ENCODE assay signal across 21 cellular contexts in genomic region chr1:240100351-240100750, GRCh38. TPM values are rescaled to one million over a fixed set of nuclear protein-coding genes. Genes with fewer than 3 reads are reported as not detected.
DNase-seq lines count a peak whose midpoint lies in the region; ATAC-seq and TF ChIP-seq lines count a peak whose summit lies in the region.
"Had no signal": no experiment of that assay in that cellular context is flagged by ENCODE, and none has a peak within 500 bp of the region (broad histone marks: within the 10 kb centered on the region; RNA-seq: fewer than 3 reads in every experiment).

No MANE protein-coding gene starts in this region.

- no peak overlapping the region; the same call in 1 of the 2 replicates for H3K23ac ChIP-seq in IMR-90 (ENCODE audit: low read depth, low read length)

- H3K14ac ChIP-seq in IMR-90 (replicated peaks; ENCODE audit: low read depth, low read length): no peak overlapping the region

- TF ChIP-seq POLR2A in IMR-90 (IDR thresholded peaks at IDR 0.05; ENCODE audit: low read depth, low read length): no peak

- intact Hi-C loops in IMR-90 (cut with micrococcal nuclease): no loop called here

- H3K9me3 ChIP-seq in IMR-90 (ENCODE audit: control insufficient read depth, insufficient read depth, low read length) (no peaks in the 10 kb centered on the region), neural cell (ENCODE audit: low read length) (no peaks in the 10 kb centered on the region)
- H3K9me3 ChIP-seq: heart left ventricle, SJCRH30 had no signal

- H3K79me2 ChIP-seq in neural cell (replicated peaks; ENCODE audit: insufficient read depth, low read length): peaks cover 44% of the 10 kb centered on the region

- POLR2A ChIA-PET in AG04449 (lab: Yijun Ruan, JAX): no interaction called here
- POLR2A ChIA-PET in IMR-90 (lab: Charles Lee; ENCODE audit: unreplicated experiment): no interaction called here

- peak overlapping the region; percentile 38; the same call in 1 of the 2 replicates for H2BK120ac ChIP-seq in IMR-90 (ENCODE audit: low read depth, low read length)

- H3K4ac ChIP-seq in IMR-90 (ENCODE audit: low read depth, low read length): no peak overlapping the region

- H2BK15ac ChIP-seq in IMR-90 (ENCODE audit: low read depth, low read length): no peak overlapping the region

- no peak overlapping the region for H3K27ac ChIP-seq in IMR-90 (ENCODE audit: insufficient read depth, low read length)
- H3K27ac ChIP-seq in neural cell (ENCODE audit: low read length): no peak overlapping the region
- H3K27ac ChIP-seq: neural progenitor cell, SJCRH30 had no signal

- peaks cover 24 to 48% of the 10 kb centered on the region in 2 experiments for H3K79me1 ChIP-seq in IMR-90 (ENCODE audit: low read depth in 1 of 2, low read length in 2 of 2)

- no peak overlapping the region for H4K5ac ChIP-seq in IMR-90 (ENCODE audit: low read depth, low read length)

- no peak overlapping the region for H4K8ac ChIP-seq in IMR-90 (ENCODE audit: low read depth in 2 of 2, low read length in 2 of 2)

- H3K9me2 ChIP-seq in neural cell (ENCODE audit: insufficient read depth, low read length): no peaks in the 10 kb centered on the region

- H2BK20ac ChIP-seq in IMR-90 (ENCODE audit: low read depth, low read length): peak overlapping the region; percentile 52; the same call in 1 of the 2 replicates

- TF ChIP-seq CTCF in AG04449 (IDR thresholded peaks at IDR 0.05; ENCODE audit: insufficient read depth, low read length, missing control alignments) (no peak), IMR-90 (conservative IDR thresholded peaks at IDR 0.05; ENCODE audit: low read depth, low read length) (no peak), neural cell (IDR thresholded peaks at IDR 0.05; ENCODE audit: poor library complexity, severe bottlenecking) (no peak), GM20000 (IDR thresholded peaks at IDR 0.05; ENCODE audit: extremely low read depth, missing control alignments) (no peak)

- no peaks in the 10 kb centered on the region for H3F3A ChIP-seq in neural cell (ENCODE audit: insufficient read depth, low read length, poor library complexity, severe bottlenecking)

- TF ChIP-seq RAD21 in IMR-90 (IDR thresholded peaks at IDR 0.05; ENCODE audit: low read length) (no peak), neural cell (conservative IDR thresholded peaks at IDR 0.05) (no peak)

- no peak overlapping the region for H3K9ac ChIP-seq in IMR-90 (ENCODE audit: low read depth, low read length)
- H3K9ac ChIP-seq in neural cell (ENCODE audit: low read length): no peak overlapping the region
- H3K9ac ChIP-seq: neural progenitor cell had no signal

- ATAC-seq in IMR-90 (ENCODE audit: low read depth): peak; percentile 36
- ATAC-seq in HG03045 (IDR thresholded peaks at IDR 0.05; ENCODE audit: unreplicated experiment): no peak
- ATAC-seq: activated CD4-positive, alpha-beta T cell treated with anti-CD3 and anti-CD28 coated beads for 36 hours; esophagus mucosa; heart left ventricle had no signal

- H3K4me1 ChIP-seq in IMR-90 (ENCODE audit: control insufficient read depth, insufficient read depth, low read length): peaks cover 8% of the 10 kb centered on the region
- H3K4me1 ChIP-seq: heart left ventricle, neural progenitor cell, SJCRH30 had no signal

- no peak for TF ChIP-seq EP300 in neural cell (conservative IDR thresholded peaks at IDR 0.05; ENCODE audit: poor library complexity, severe bottlenecking)

- in situ Hi-C loops in IMR-90 (cut with MboI; ENCODE audit: low sequenced_read_pairs): no loop called here

- H3K36me3 ChIP-seq in IMR-90 (ENCODE audit: control insufficient read depth, insufficient read depth, low read length) (no peaks in the 10 kb centered on the region), neural cell (ENCODE audit: insufficient read depth, low read length) (no peaks in the 10 kb centered on the region)
- H3K36me3 ChIP-seq: heart left ventricle, neural progenitor cell, SJCRH30 had no signal

- H3K56ac ChIP-seq in IMR-90 (ENCODE audit: extremely low read depth, insufficient read depth, low read length): no peak overlapping the region

- H3K18ac ChIP-seq in IMR-90 (ENCODE audit: low read depth, low read length): no peak overlapping the region; the same call in 1 of the 2 replicates

- peak overlapping the region; percentile 77 for H2BK5ac ChIP-seq in IMR-90 (ENCODE audit: low read depth, low read length, poor library complexity, severe bottlenecking)

- WGBS in IMR-90 (ENCODE audit: extremely low coverage in 2 of 2, insufficient read length in 1 of 2), 2 experiments: no CpG with 5 or more reads among the region's 1 CpG

- H4K20me1 ChIP-seq in IMR-90 (ENCODE audit: insufficient read depth, low read length) (peaks cover 35% of the 10 kb centered on the region), neural cell (ENCODE audit: insufficient read depth) (no peaks in the 10 kb centered on the region)

- no peak overlapping the region for H2AK9ac ChIP-seq in IMR-90 (replicated peaks; ENCODE audit: low read depth, low read length, poor library complexity)

- H2AK5ac ChIP-seq in IMR-90 (ENCODE audit: low read depth, low read length): no peak overlapping the region

- peaks cover 10% of the 10 kb centered on the region for H3K9me1 ChIP-seq in IMR-90 (ENCODE audit: insufficient read depth, low read length)

- CTCF ChIA-PET in AG04449 (lab: Yijun Ruan, JAX) (interaction anchor here (1.2 to 3.9 kb wide), 4 partner anchors 49 to 73 kb away, joined by 3 to 23 read pairs (median 8); no protein-coding TSS in a partner anchor), IMR-90 (lab: Yijun Ruan, JAX) (interaction anchor here (0.7 to 0.8 kb wide), 2 partner anchors 47 to 88 kb away, joined by 3 read pairs; no protein-coding TSS in a partner anchor)

- H4K91ac ChIP-seq in IMR-90 (ENCODE audit: insufficient read depth, low read depth, low read length): no peak overlapping the region

- no peak overlapping the region for H3K4me3 ChIP-seq in AG04449 (ENCODE audit: low read depth, low read length)
- no peak overlapping the region for H3K4me3 ChIP-seq in IMR-90 (ENCODE audit: insufficient read depth, low read depth, low read length)
- peak overlapping the region; percentile 6 for H3K4me3 ChIP-seq in neural cell (ENCODE audit: low read length)
- H3K4me3 ChIP-seq: heart left ventricle, neural progenitor cell, SJCRH30 had no signal

- BruUV-seq in IMR-90 (replicated peaks; lab: Mats Ljungman, UMichigan): no TSS peak

- peak overlapping the region; percentile 88; the same call in 1 of the 2 replicates for H3K4me2 ChIP-seq in IMR-90 (ENCODE audit: low read depth, low read length)
- no peak overlapping the region for H3K4me2 ChIP-seq in neural cell (ENCODE audit: low read length)
- H3K4me2 ChIP-seq: neural progenitor cell had no signal

- dilution Hi-C loops in IMR-90 (cut with HindIII; ENCODE audit: low sequenced_read_pairs, unreplicated experiment): no loop called here

- peak; percentile 42 for DNase-seq in AG04449 (ENCODE audit: low read depth, low spot score)
- DNase-seq in IMR-90: peak; percentile 55
- DNase-seq in dedifferentiated amniotic fluid mesenchymal stem cell (ENCODE audit: extremely low spot score): peak; percentile 54
- no peak for DNase-seq in GM20000 (ENCODE audit: low spot score)
- DNase-seq in amygdala (lab: John Stamatoyannopoulos, UW): no peak
- no peak for DNase-seq in AML-193 (lab: John Stamatoyannopoulos, UW)
- DNase-seq: activated CD4-positive, alpha-beta T cell treated with anti-CD3 and anti-CD28 coated beads for 36 hours; activated effector memory CD4-positive, alpha-beta T cell treated with anti-CD3 and anti-CD28 coated beads, Interleukin-2, amount 50 U/mL, for 16 hours; aorta; COR-L47; cortex of kidney; heart left ventricle; islet precursor cell; NCI-H69; SJCRH30; T1000 had no signal

- H2AFZ ChIP-seq in IMR-90 (replicated peaks; ENCODE audit: low read length, poor library complexity) (no peak overlapping the region), neural cell (ENCODE audit: low read depth, low read length) (no peak overlapping the region)
- H2AFZ ChIP-seq: neural progenitor cell had no signal

- H3K27me3 ChIP-seq in IMR-90 (ENCODE audit: control insufficient read depth, insufficient read depth, low read length) (no peaks in the 10 kb centered on the region), neural cell (ENCODE audit: insufficient read depth, low read depth, low read length) (no peaks in the 10 kb centered on the region)
- H3K27me3 ChIP-seq: neural progenitor cell, SJCRH30 had no signal

TF ChIP-seq in IMR-90, 13 proteins besides CTCF, POLR2A, EP300 and RAD21 (continues in another document):
- TF ChIP-seq CEBPB (IDR thresholded peaks at IDR 0.05; ENCODE audit: low read depth, low read length) (no peak), USF2 (IDR thresholded peaks at IDR 0.05; ENCODE audit: low read depth, low read length) (no peak), BHLHE40 (IDR thresholded peaks at IDR 0.05; ENCODE audit: low read depth, low read length) (no peak)

TF ChIP-seq in neural cell, 6 proteins besides CTCF, POLR2A, EP300 and RAD21:
- TF ChIP-seq EZH2 (IDR thresholded peaks at IDR 0.05; ENCODE audit: borderline replicate concordance, insufficient read depth, low read length, poor library complexity, severe bottlenecking) (no peak), SMC3 (conservative IDR thresholded peaks at IDR 0.05; ENCODE audit: poor library complexity) (no peak), MXI1 (conservative IDR thresholded peaks at IDR 0.05; ENCODE audit: poor library complexity, severe bottlenecking) (no peak), POLR2AphosphoS5 (IDR thresholded peaks at IDR 0.05) (no peak)

RNA-seq across cellular contexts. Expression of gene FMN2, which starts 8.7 kb away (rescaled TPM):
- total RNA-seq in IMR-90 (2012; rRNA removed): 35.8 and 50.0 TPM in 2 replicates
- 20.1 and 29.0 TPM in 2 replicates for polyA plus RNA-seq in IMR-90 (2012; rRNA removed)
- 4.7 and 5.4 TPM in 2 replicates for polyA plus RNA-seq in IMR-90 (2012; cell fraction: cytosol; rRNA removed)
- polyA plus RNA-seq in IMR-90 (2012; cell fraction: nucleus; rRNA removed; ENCODE audit: low replicate concordance): 7.2 and 9.7 TPM in 2 replicates
- 23.9 and 24.8 TPM in 2 replicates for polyA plus RNA-seq in neural cell
- 22.4 and 27.9 TPM in 2 replicates for polyA minus RNA-seq in neural cell
- total RNA-seq: activated CD4-positive, alpha-beta T cell treated with anti-CD3 and anti-CD28 coated beads for 36 hours; esophagus mucosa; OCI-LY7; SJCRH30 had no signal

Comparison
In these comparisons a context has a peak if more than half of its experiments do, and no peak if none do; other contexts are left out.
1. DNase-seq: peak in AG04449 (single experiment), IMR-90 (single experiment) and dedifferentiated amniotic fluid mesenchymal stem cell (single experiment); none in GM20000 (single experiment), amygdala (0 of 56) and AML-193 (0 of 2).